In the genomic region with DNA sequence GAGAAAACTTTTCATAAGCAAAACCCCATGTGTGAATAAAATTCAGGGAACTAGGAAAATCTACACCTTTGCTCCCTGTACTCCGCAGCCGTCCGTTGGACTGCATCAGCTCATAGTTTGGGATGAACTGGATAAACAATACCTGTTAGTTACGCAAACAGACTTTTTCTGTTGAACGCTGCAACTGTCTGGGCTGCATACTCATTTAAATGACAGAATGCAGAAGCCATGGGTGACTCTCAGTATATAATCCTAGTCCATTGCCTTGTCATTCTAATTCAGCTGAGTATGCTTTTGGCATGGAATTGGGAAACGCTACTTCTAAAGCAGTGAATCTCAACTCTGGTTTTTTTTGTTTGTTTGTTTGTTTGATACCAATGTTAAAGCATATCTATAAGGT, we compare ENCODE assay signal across 26 cellular contexts.
DNase-seq lines count a peak whose midpoint lies in the region; ATAC-seq, FAIRE-seq and TF ChIP-seq lines count a peak whose summit lies in the region.
"Had no signal": no experiment of that assay in that cellular context is flagged by ENCODE, and none has a peak within 500 bp of the region (broad histone marks: within the 10 kb centered on the region; RNA-seq: fewer than 3 reads in every experiment).

No MANE protein-coding gene starts in this region.

- FAIRE-seq in pancreas (lab: Jason Lieb, UNC) = no peak
- FAIRE-seq: GM12878, H1 had no signal

- H3K9me3 ChIP-seq in pancreas (no peaks in the 10 kb centered on the region), testis (no peaks in the 10 kb centered on the region)
- H3K9me3 ChIP-seq: BLaER1, MG63, SJCRH30 had no signal

- WGBS in pancreas, 2 donors = 20 to 25% methylated on average over 6 of the region's 6 CpGs
- WGBS in testis, 2 donors = 87 to 92% methylated on average over 6 of the region's 6 CpGs

- peak overlapping the region; percentile 81 for H3K27ac ChIP-seq in VCaP
- no peak overlapping the region for H3K27ac ChIP-seq in pancreas
- H3K27ac ChIP-seq in testis = no peak overlapping the region
- H3K27ac ChIP-seq: BLaER1, SJCRH30 had no signal

- ATAC-seq in pancreas = peak; percentile 51 to 68 (median 62)
- ATAC-seq: GM12878, Right ventricle myocardium inferior, SK-N-SH treated with all-trans-retinoic acid at 6 μM for 48 hours had no signal

- TF ChIP-seq CTCF in VCaP (conservative IDR thresholded peaks at IDR 0.05) (no peak), pancreas (IDR thresholded peaks at IDR 0.05) (no peak), testis (IDR thresholded peaks at IDR 0.05) (no peak)

- H3K27me3 ChIP-seq in pancreas (no peaks in the 10 kb centered on the region), testis (no peaks in the 10 kb centered on the region)
- H3K27me3 ChIP-seq: BLaER1, MG63, SJCRH30 had no signal

- H3K36me3 ChIP-seq in pancreas (no peaks in the 10 kb centered on the region), testis (ENCODE audit: low read depth, missing control alignments) (no peaks in the 10 kb centered on the region)
- H3K36me3 ChIP-seq: BLaER1, MG63, SJCRH30 had no signal

- H3K4me3 ChIP-seq in pancreas (peak overlapping the region in 2 of 4 donors; percentile 5 to 8), testis (no peak overlapping the region)
- H3K4me3 ChIP-seq: BLaER1, GM12878, MG63, SJCRH30 had no signal

- no peak for TF ChIP-seq POLR2A in testis (IDR thresholded peaks at IDR 0.05)

- DNase-seq in NCI-H510A treated with DMSO at 0.1 percent for 48 hours (lab: John Stamatoyannopoulos, UW) (peak; percentile 27), NCI-H510A (lab: John Stamatoyannopoulos, UW) (no peak), pancreas (no peak), Ammon's horn (ENCODE audit: low spot score) (no peak), testis (no peak)
- DNase-seq in effector CD4-positive, alpha-beta T cell = no peak
- DNase-seq: CD4-positive, alpha-beta T cell; COR-L47; DMS79; EL; GDM1; HCEC 1CT; KBM-7; MG63; NCI-H1105 treated with DMSO at 0.1 percent for 48 hours; NCI-H146; NCI-H1930; NCI-H446 treated with DMSO at 0.1 percent for 48 hours; NCI-H774; SJCRH30 had no signal

- intact Hi-C loops in pancreas (cut with DNase I) (no loop called here), testis (cut with DNase I; ENCODE audit: low total_unique reads) (no loop called here)

- peaks cover 0 to 14% (median 0%) of the 10 kb centered on the region in 3 donors for H3K4me1 ChIP-seq in pancreas
- H3K4me1 ChIP-seq in testis = no peaks in the 10 kb centered on the region
- H3K4me1 ChIP-seq: BLaER1, SJCRH30 had no signal
